In genomic region chr4:124389591-124389990, GRCh38 we compare ENCODE assay signal across 15 cellular contexts.
"Had no signal": no experiment of that assay in that cellular context is flagged by ENCODE, and none has a peak within 500 bp of the region (broad histone marks: within the 10 kb centered on the region; RNA-seq: fewer than 3 reads in every experiment).

No MANE protein-coding gene starts in this region.

- H3K4me3 ChIP-seq: left lung, thyroid gland had no signal

- H3K27ac ChIP-seq: left lung, neutrophil, thyroid gland, VCaP had no signal

- H3K36me3 ChIP-seq: left lung, neutrophil, thyroid gland had no signal

- H3K27me3 ChIP-seq: left lung, neutrophil, thyroid gland had no signal

- DNase-seq: activated CD4-positive, alpha-beta memory T cell treated with anti-CD3 and anti-CD28 coated beads for 36 hours; activated CD4-positive, alpha-beta T cell treated with anti-CD3 and anti-CD28 coated beads for 36 hours; activated CD8-positive, alpha-beta memory T cell treated with anti-CD3 and anti-CD28 coated beads, Interleukin-2, amount 10 ng/mL, durations not matched to agents 7 days and 5 days; activated naive CD4-positive, alpha-beta T cell treated with anti-CD3 and anti-CD28 coated beads, Interleukin-2, amount 50 U/mL, for 16 hours; activated T-cell treated with anti-CD3 and anti-CD28 coated beads, Interleukin-2, amount 50 U/mL, for 1 hour; dermis blood vessel endothelial cell; hippocampal formation; kidney; left lung; naive thymus-derived CD8-positive, alpha-beta T cell; stimulated activated CD4-positive, alpha-beta T cell treated with anti-CD3 and anti-CD28 coated beads, Interleukin-2, amount 100 ng/mL, for 48 hours; thyroid gland had no signal

- H3K4me1 ChIP-seq: left lung, thyroid gland had no signal

- H3K9me3 ChIP-seq: left lung, neutrophil, thyroid gland had no signal

- ATAC-seq: activated CD4-positive, alpha-beta T cell treated with anti-CD3 and anti-CD28 coated beads for 36 hours; activated CD8-positive, alpha-beta memory T cell treated with anti-CD3 and anti-CD28 coated beads, Interleukin-2, amount 10 ng/mL, durations not matched to agents 7 days and 5 days; left lung; naive thymus-derived CD8-positive, alpha-beta T cell; stimulated activated memory B cell treated with anti-CD40 and anti-IgM and Interleukin-4, amounts not matched to agents 10 μg/mL and 1 μg/mL and 100 μg/mL, for 72 hours had no signal
